8 cellular contexts compared by ENCODE assay signal in genomic region chr2:26982102-26982742, GRCh38. TPM values are rescaled to one million over a fixed set of nuclear protein-coding genes. Genes with fewer than 3 reads are reported as not detected.
DNase-seq lines count a peak whose midpoint lies in the region; ATAC-seq and TF ChIP-seq lines count a peak whose summit lies in the region.

No MANE protein-coding gene starts in this region.

- H4K20me1 ChIP-seq in OCI-LY7 (ENCODE audit: insufficient read depth, low read length): no peaks in the 10 kb centered on the region

- H3K4me1 ChIP-seq in OCI-LY7 (ENCODE audit: insufficient read depth, low read length, poor library complexity, severe bottlenecking): no peaks in the 10 kb centered on the region
- H3K4me1 ChIP-seq in mucosa of descending colon (ENCODE audit: low read depth): peaks cover 27% of the 10 kb centered on the region

- ATAC-seq in mucosa of descending colon: peak; percentile 96

- H3K9me3 ChIP-seq in OCI-LY7 (ENCODE audit: low read length) (no peaks in the 10 kb centered on the region), mucosa of descending colon (no peaks in the 10 kb centered on the region)

- BruUV-seq in OCI-LY7 (replicated peaks; lab: Mats Ljungman, UMichigan): no TSS peak

- H3K79me2 ChIP-seq in OCI-LY7 (ENCODE audit: insufficient read depth, low read depth, low read length): no peaks in the 10 kb centered on the region

- POLR2A ChIA-PET in OCI-LY7 (lab: Charles Lee): no interaction called here

- no peak overlapping the region for H3K4me3 Mint-ChIP-seq in immature natural killer cell
- H3K4me3 Mint-ChIP-seq in T-helper 2 cell treated with Interferon-gamma antibody and Interleukin-4, amounts not matched to agents 5 μg/mL and 100 μg/mL, for 36 hours: no peak overlapping the region

- TF ChIP-seq CTCF in OCI-LY7 (conservative IDR thresholded peaks at IDR 0.05; ENCODE audit: low read length) (peak; percentile 66), mucosa of descending colon (IDR thresholded peaks at IDR 0.05) (peak; percentile 14)

- H3K36me3 ChIP-seq in OCI-LY7 (ENCODE audit: insufficient read depth, low read length): no peaks in the 10 kb centered on the region
- no peaks in the 10 kb centered on the region for H3K36me3 ChIP-seq in mucosa of descending colon (ENCODE audit: low read depth)

- H3K27ac ChIP-seq in OCI-LY7 (ENCODE audit: low read depth, low read length, poor library complexity, severe bottlenecking): no peak overlapping the region

- CTCF ChIA-PET in OCI-LY7 (lab: Charles Lee; ENCODE audit: unreplicated experiment): no interaction called here

- DNase-seq in DMS79 treated with DMSO at 0.1 percent for 48 hours (lab: John Stamatoyannopoulos, UW) (peak; percentile 82), HT-29 (ENCODE audit: low spot score) (peak; percentile 79), OCI-LY7 (ENCODE audit: low spot score) (peak; percentile 48), dermis microvascular lymphatic vessel endothelial cell (ENCODE audit: low read depth in 2 of 2) (peak; percentile 80 to 81), mucosa of descending colon (peak; percentile 73 to 88 (median 78)), immature natural killer cell (no peak)
- DNase-seq in effector CD8-positive, alpha-beta T cell (lab: John Stamatoyannopoulos, UW): no peak
- no peak for DNase-seq in T-helper 2 cell treated with Interferon-gamma antibody and Interleukin-4, amounts not matched to agents 5 μg/mL and 100 μg/mL, for 36 hours (ENCODE audit: low spot score)

- H3K4me1 Mint-ChIP-seq in immature natural killer cell: no peaks in the 10 kb centered on the region
- no peaks in the 10 kb centered on the region for H3K4me1 Mint-ChIP-seq in T-helper 2 cell treated with Interferon-gamma antibody and Interleukin-4, amounts not matched to agents 5 μg/mL and 100 μg/mL, for 36 hours (ENCODE audit: low read depth)

- no peaks in the 10 kb centered on the region for H3K36me3 Mint-ChIP-seq in immature natural killer cell
- H3K36me3 Mint-ChIP-seq in T-helper 2 cell treated with Interferon-gamma antibody and Interleukin-4, amounts not matched to agents 5 μg/mL and 100 μg/mL, for 36 hours (ENCODE audit: low read depth): no peaks in the 10 kb centered on the region

- H3K9me3 Mint-ChIP-seq in immature natural killer cell: no peaks in the 10 kb centered on the region
- H3K9me3 Mint-ChIP-seq in T-helper 2 cell treated with Interferon-gamma antibody and Interleukin-4, amounts not matched to agents 5 μg/mL and 100 μg/mL, for 36 hours: no peaks in the 10 kb centered on the region

- intact Hi-C loops in OCI-LY7 (cut with micrococcal nuclease; ENCODE audit: unreplicated experiment) (no loop called here), mucosa of descending colon (cut with DNase I, micrococcal nuclease) (no loop called here)

- H3K4me3 ChIP-seq in OCI-LY7 (ENCODE audit: low read depth, low read length, poor library complexity, severe bottlenecking) (no peak overlapping the region), mucosa of descending colon (no peak overlapping the region)

- no peak overlapping the region for H3K4me2 ChIP-seq in OCI-LY7 (ENCODE audit: low read length)

- H3K27me3 Mint-ChIP-seq in immature natural killer cell (ENCODE audit: low read depth in 3 of 3): peaks cover 0 to 2% (median 0%) of the 10 kb centered on the region in 3 donors
- peaks cover 9% of the 10 kb centered on the region for H3K27me3 Mint-ChIP-seq in T-helper 2 cell treated with Interferon-gamma antibody and Interleukin-4, amounts not matched to agents 5 μg/mL and 100 μg/mL, for 36 hours (ENCODE audit: low read depth)

- peak overlapping the region; percentile 41; the same call in 1 of the 2 replicates for H2AFZ ChIP-seq in OCI-LY7 (ENCODE audit: low read length)

- H3K9me2 ChIP-seq in OCI-LY7 (ENCODE audit: insufficient read depth, low read length): no peaks in the 10 kb centered on the region

- H3K27ac Mint-ChIP-seq in immature natural killer cell: no peak overlapping the region
- H3K27ac Mint-ChIP-seq in T-helper 2 cell treated with Interferon-gamma antibody and Interleukin-4, amounts not matched to agents 5 μg/mL and 100 μg/mL, for 36 hours: no peak overlapping the region

RNA-seq across cellular contexts. Expression of gene MAPRE3, which starts 11.8 kb away (rescaled TPM):
- total RNA-seq in HT-29 (2014; rRNA removed; shearing (Covaris generic)): 6.9 and 7.4 TPM in 2 replicates
- total RNA-seq in OCI-LY7 (2014; rRNA removed; shearing (Covaris generic)): not detected in 2 replicates
- total RNA-seq in OCI-LY7 (2022) (not detected in 2 replicates), dermis microvascular lymphatic vessel endothelial cell (0.64 and 2.0 TPM in 2 replicates), mucosa of descending colon (10 to 100 TPM; 23.9 to 36.1 (median 35.6) TPM)
- polyA plus RNA-seq in immature natural killer cell: 1 to 10 TPM; 1.7 to 2.2 (median 1.9) TPM

RNA-seq across cellular contexts. Expression of gene TMEM214, which starts 50.5 kb away (rescaled TPM):
- total RNA-seq in HT-29 (2014; rRNA removed; shearing (Covaris generic)): 35.6 and 42.0 TPM in 2 replicates
- 32.0 and 32.6 TPM in 2 replicates for total RNA-seq in OCI-LY7 (2014; rRNA removed; shearing (Covaris generic))
- 78.6 and 79.3 TPM in 2 replicates for total RNA-seq in OCI-LY7 (2022)
- 14.4 and 28.3 TPM in 2 replicates for total RNA-seq in dermis microvascular lymphatic vessel endothelial cell
- total RNA-seq in mucosa of descending colon: 10 to 100 TPM; 78.9 to 93.3 (median 80.1) TPM
- 10 to 100 TPM; 16.6 to 48.3 (median 17.6) TPM for polyA plus RNA-seq in immature natural killer cell

Comparison
In these comparisons a context has a peak if more than half of its experiments do, and no peak if none do; other contexts are left out.
1. DNase-seq: peak in DMS79 treated with DMSO at 0.1 percent for 48 hours (single experiment), HT-29 (single experiment), OCI-LY7 (single experiment), dermis microvascular lymphatic vessel endothelial cell (2 of 2) and mucosa of descending colon (3 of 3); none in immature natural killer cell (0 of 3), effector CD8-positive, alpha-beta T cell (single experiment) and T-helper 2 cell treated with Interferon-gamma antibody and Interleukin-4, amounts not matched to agents 5 μg/mL and 100 μg/mL, for 36 hours (single experiment).